ENCODE assay signal across 12 cellular contexts in genomic region chr11:66183581-66184048, GRCh38.
A peak's percentile ranks its signal among the peaks of the same experiment; 100 is the strongest.
DNase-seq lines count a peak whose midpoint lies in the region; ATAC-seq lines count a peak whose summit lies in the region.
"Had no signal": no experiment of that assay in that cellular context is flagged by ENCODE, and none has a peak within 500 bp of the region (broad histone marks: within the 10 kb centered on the region; RNA-seq: fewer than 3 reads in every experiment).

No MANE protein-coding gene starts in this region.

- H3K4me1 Mint-ChIP-seq in activated CD4-positive, alpha-beta T cell treated with anti-CD3 and anti-CD28 coated beads for 36 hours = peaks cover 46% of the 10 kb centered on the region
- peaks cover 37 to 56% (median 50%) of the 10 kb centered on the region in 3 donors for H3K4me1 Mint-ChIP-seq in naive B cell

- no peaks in the 10 kb centered on the region for H3K4me1 ChIP-seq in trophoblast cell (ENCODE audit: control insufficient read depth in 1 of 2, insufficient read depth in 2 of 2, low read length in 2 of 2)
- H3K4me1 ChIP-seq: tibial artery had no signal

- no peak overlapping the region for H2BK12ac ChIP-seq in trophoblast cell (ENCODE audit: low read length)

- no peak overlapping the region for H3K23ac ChIP-seq in trophoblast cell (ENCODE audit: low read length)

- no peak overlapping the region for H4K12ac ChIP-seq in trophoblast cell (ENCODE audit: low read depth, low read length)

- no peaks in the 10 kb centered on the region for H3K9me3 ChIP-seq in trophoblast cell (ENCODE audit: insufficient read depth, low read depth, low read length)
- H3K9me3 ChIP-seq: tibial artery had no signal

- H3K27me3 ChIP-seq in trophoblast cell (ENCODE audit: insufficient read depth, low read length) = no peaks in the 10 kb centered on the region
- H3K27me3 ChIP-seq: tibial artery had no signal

- H3K79me1 ChIP-seq in trophoblast cell (ENCODE audit: low read length) = no peaks in the 10 kb centered on the region

- H3K9me3 Mint-ChIP-seq in activated CD4-positive, alpha-beta T cell treated with anti-CD3 and anti-CD28 coated beads for 36 hours (ENCODE audit: low read depth) = no peaks in the 10 kb centered on the region
- H3K9me3 Mint-ChIP-seq in naive B cell = peaks cover 0 to 2% (median 0%) of the 10 kb centered on the region in 7 donors

- no CpG with 5 or more reads among the region's 3 CpGs for WGBS in trophoblast cell (ENCODE audit: extremely low coverage, insufficient coverage, insufficient read length)

- H3K27ac Mint-ChIP-seq in activated CD4-positive, alpha-beta T cell treated with anti-CD3 and anti-CD28 coated beads for 36 hours = no peak overlapping the region
- H3K27ac Mint-ChIP-seq in naive B cell = peak overlapping the region in 2 of 6 donors; percentile 10 to 66
- H3K27ac Mint-ChIP-seq: activated CD8-positive, alpha-beta memory T cell treated with anti-CD3 and anti-CD28 coated beads, Interleukin-2, amount 10 ng/mL, durations not matched to agents 7 days and 5 days; progenitor cell of endocrine pancreas had no signal

- peak overlapping the region; percentile 72 for H3K27ac ChIP-seq in caudate nucleus (ENCODE audit: low read depth, low read length)
- no peak overlapping the region for H3K27ac ChIP-seq in trophoblast cell (ENCODE audit: low read depth, low read length)
- H3K27ac ChIP-seq: tibial artery had no signal

- no peak overlapping the region for H3K4me2 ChIP-seq in trophoblast cell (ENCODE audit: low read length)

- no peak overlapping the region for H2BK5ac ChIP-seq in trophoblast cell (ENCODE audit: low read depth, low read length, poor library complexity)

- no peak overlapping the region for H4K91ac ChIP-seq in trophoblast cell (ENCODE audit: low read depth, low read length)

- no peak overlapping the region for H3K14ac ChIP-seq in trophoblast cell (ENCODE audit: low read length)

- peaks cover 11% of the 10 kb centered on the region for H3K36me3 Mint-ChIP-seq in activated CD4-positive, alpha-beta T cell treated with anti-CD3 and anti-CD28 coated beads for 36 hours (ENCODE audit: low read depth)
- H3K36me3 Mint-ChIP-seq in naive B cell = peaks cover 12 to 19% of the 10 kb centered on the region in 2 donors

- no peak overlapping the region for H3K4me3 Mint-ChIP-seq in activated CD4-positive, alpha-beta T cell treated with anti-CD3 and anti-CD28 coated beads for 36 hours
- H3K4me3 Mint-ChIP-seq in naive B cell = peak overlapping the region in 1 of 8 donors; percentile 5
- H3K4me3 Mint-ChIP-seq: activated CD8-positive, alpha-beta memory T cell treated with anti-CD3 and anti-CD28 coated beads, Interleukin-2, amount 10 ng/mL, durations not matched to agents 7 days and 5 days had no signal

- H2AK5ac ChIP-seq in trophoblast cell (ENCODE audit: low read length) = no peak overlapping the region

- no peak overlapping the region for H2BK120ac ChIP-seq in trophoblast cell (ENCODE audit: insufficient read depth, low read length, poor library complexity)

- no peaks in the 10 kb centered on the region for H3K79me2 ChIP-seq in trophoblast cell (ENCODE audit: control insufficient read depth, insufficient read depth, low read length, poor library complexity)

- intact Hi-C loops in activated CD4-positive, alpha-beta T cell treated with anti-CD3 and anti-CD28 coated beads for 36 hours (cut with DNase I, micrococcal nuclease) = no loop called here

- POLR2A ChIA-PET in activated CD4-positive, alpha-beta T cell treated with anti-CD3 and anti-CD28 coated beads for 36 hours (lab: Charles Lee) = no interaction called here

- DNase-seq in activated CD4-positive, alpha-beta T cell treated with anti-CD3 and anti-CD28 coated beads for 36 hours = no peak
- DNase-seq in activated CD4-positive, alpha-beta T cell treated with anti-CD3 and anti-CD28 coated beads, Interleukin-2, amount 50 U/mL, for 4 hours = no peak
- DNase-seq in NCI-H1048 (lab: John Stamatoyannopoulos, UW) (peak; percentile 10), caudate nucleus (lab: John Stamatoyannopoulos, UW) (peak in 19 of 61 donors; percentile 3 to 67 (median 16)), naive B cell (peak; percentile 40), trophoblast cell (no peak)
- DNase-seq: activated CD8-positive, alpha-beta memory T cell treated with anti-CD3 and anti-CD28 coated beads, Interleukin-2, amount 10 ng/mL, durations not matched to agents 7 days and 5 days; left colon; tibial artery had no signal

- H4K8ac ChIP-seq in trophoblast cell (ENCODE audit: low read depth, low read length) = no peak overlapping the region

- H3K18ac ChIP-seq in trophoblast cell (ENCODE audit: low read length) = no peak overlapping the region

- H3K27me3 Mint-ChIP-seq in activated CD4-positive, alpha-beta T cell treated with anti-CD3 and anti-CD28 coated beads for 36 hours = no peaks in the 10 kb centered on the region
- H3K27me3 Mint-ChIP-seq in naive B cell = no peaks in the 10 kb centered on the region
- H3K27me3 Mint-ChIP-seq: activated CD8-positive, alpha-beta memory T cell treated with anti-CD3 and anti-CD28 coated beads, Interleukin-2, amount 10 ng/mL, durations not matched to agents 7 days and 5 days; progenitor cell of endocrine pancreas had no signal

- H3K4me3 ChIP-seq in trophoblast cell (ENCODE audit: low read depth, low read length) = no peak overlapping the region
- H3K4me3 ChIP-seq: tibial artery had no signal

- peak; percentile 16 for ATAC-seq in activated CD4-positive, alpha-beta T cell treated with anti-CD3 and anti-CD28 coated beads for 36 hours
- ATAC-seq in naive B cell (ENCODE audit: low read depth in 2 of 2) (peak; percentile 85 to 98), HG03175 (IDR thresholded peaks at IDR 0.05; ENCODE audit: unreplicated experiment) (no peak), GM18511 (IDR thresholded peaks at IDR 0.05; ENCODE audit: unreplicated experiment) (no peak)
- ATAC-seq: activated CD8-positive, alpha-beta memory T cell treated with anti-CD3 and anti-CD28 coated beads, Interleukin-2, amount 10 ng/mL, durations not matched to agents 7 days and 5 days; left colon had no signal

- H3K36me3 ChIP-seq in trophoblast cell (ENCODE audit: control insufficient read depth in 1 of 2, insufficient read depth in 2 of 2, low read length in 2 of 2) = peaks cover 0 to 2% of the 10 kb centered on the region in 2 experiments

- no peak overlapping the region for H3K4ac ChIP-seq in trophoblast cell (ENCODE audit: low read depth, low read length)

- CTCF ChIA-PET in activated CD4-positive, alpha-beta T cell treated with anti-CD3 and anti-CD28 coated beads for 36 hours (lab: Charles Lee) = interaction anchor here (1.0 to 1.1 kb wide), 3 partner anchors 25 to 139 kb away, joined by 3 to 4 read pairs (median 3); no protein-coding TSS in a partner anchor

- H2AFZ ChIP-seq in trophoblast cell (ENCODE audit: insufficient read depth, low read length, poor library complexity) = no peak overlapping the region

- no peak overlapping the region for H3K9ac ChIP-seq in trophoblast cell (ENCODE audit: low read length)

Comparison
In these comparisons a context has a peak if more than half of its experiments do, and no peak if none do; other contexts are left out.
1. ATAC-seq: peak in activated CD4-positive, alpha-beta T cell treated with anti-CD3 and anti-CD28 coated beads for 36 hours (single experiment) and naive B cell (2 of 2); none in HG03175 (single experiment) and GM18511 (single experiment).
2. DNase-seq: peak in NCI-H1048 (single experiment) and naive B cell (single experiment); none in activated CD4-positive, alpha-beta T cell treated with anti-CD3 and anti-CD28 coated beads for 36 hours (single experiment), activated CD4-positive, alpha-beta T cell treated with anti-CD3 and anti-CD28 coated beads, Interleukin-2, amount 50 U/mL, for 4 hours (0 of 2) and trophoblast cell (0 of 2).